ENCODE assay signal across 9 cellular contexts in genomic region chr9:134434896-134435506, GRCh38.
A peak's percentile ranks its signal among the peaks of the same experiment; 100 is the strongest.
DNase-seq lines count a peak whose midpoint lies in the region; ATAC-seq and TF ChIP-seq lines count a peak whose summit lies in the region.
"Had no signal": no experiment of that assay in that cellular context is flagged by ENCODE, and none has a peak within 500 bp of the region (broad histone marks: within the 10 kb centered on the region; RNA-seq: fewer than 3 reads in every experiment).

No MANE protein-coding gene starts in this region.

- H3K79me2 ChIP-seq in Karpas-422 (ENCODE audit: low read length) (no peaks in the 10 kb centered on the region), trophoblast cell (ENCODE audit: control insufficient read depth, insufficient read depth, low read length, poor library complexity) (no peaks in the 10 kb centered on the region)

- H3K27me3 ChIP-seq in adrenal gland (no peaks in the 10 kb centered on the region), Karpas-422 (ENCODE audit: low read length) (no peaks in the 10 kb centered on the region), trophoblast cell (ENCODE audit: insufficient read depth, low read length) (no peaks in the 10 kb centered on the region)
- H3K27me3 ChIP-seq: BLaER1 treated with 17β-estradiol and CSF1 and Interleukin-3, amounts not matched to agents 10 nM and 100 nM had no signal

- peak overlapping the region; percentile 26 to 91 (median 80) for H3K27ac ChIP-seq in adrenal gland
- no peak overlapping the region for H3K27ac ChIP-seq in Karpas-422 (ENCODE audit: low read length)
- H3K27ac ChIP-seq in trophoblast cell (ENCODE audit: low read depth, low read length): no peak overlapping the region

- H3K4me3 ChIP-seq in adrenal gland (peak overlapping the region in 1 of 4 donors; percentile 20), Karpas-422 (ENCODE audit: low read length) (no peak overlapping the region), trophoblast cell (ENCODE audit: low read depth, low read length) (no peak overlapping the region)
- H3K4me3 ChIP-seq: BLaER1 treated with 17β-estradiol and CSF1 and Interleukin-3, amounts not matched to agents 10 nM and 100 nM had no signal

- no peak overlapping the region for H2BK5ac ChIP-seq in trophoblast cell (ENCODE audit: low read depth, low read length, poor library complexity)

- no peak overlapping the region for H3K23ac ChIP-seq in trophoblast cell (ENCODE audit: low read length)

- peaks cover 23 to 70% of the 10 kb centered on the region in 2 donors for H3K4me1 ChIP-seq in adrenal gland (replicated peaks in 1 of 2)
- H3K4me1 ChIP-seq in Karpas-422 (ENCODE audit: low read length): no peaks in the 10 kb centered on the region
- no peaks in the 10 kb centered on the region for H3K4me1 ChIP-seq in trophoblast cell (ENCODE audit: control insufficient read depth in 1 of 2, insufficient read depth in 2 of 2, low read length in 2 of 2)

- no peak overlapping the region for H4K12ac ChIP-seq in trophoblast cell (ENCODE audit: low read depth, low read length)

- no peak overlapping the region for H4K91ac ChIP-seq in trophoblast cell (ENCODE audit: low read depth, low read length)

- H2AFZ ChIP-seq in Karpas-422 (ENCODE audit: low read length): no peak overlapping the region
- H2AFZ ChIP-seq in trophoblast cell (ENCODE audit: insufficient read depth, low read length, poor library complexity): no peak overlapping the region

- 0 out of 2 replicates have a peak, but pooled peaks cover 4% of the 10 kb centered on the region for H4K20me1 ChIP-seq in Karpas-422 (ENCODE audit: insufficient read depth, low read depth, low read length)

- no peaks in the 10 kb centered on the region for H3K79me1 ChIP-seq in trophoblast cell (ENCODE audit: low read length)

- no peak overlapping the region for H3K14ac ChIP-seq in trophoblast cell (ENCODE audit: low read length)

- intact Hi-C loops in adrenal gland (cut with DNase I): loop anchor here (5.0 to 10.0 kb wide), 4 partner anchors 50 to 380 kb away; partner anchors contain the start of gene RXRA (in 1 of the 2)
- intact Hi-C loops in Right ventricle myocardium superior (cut with DNase I): loop anchor here (5.0 to 10.0 kb wide), 2 partner anchors 60 to 103 kb away; no protein-coding TSS in a partner anchor

- no peaks in the 10 kb centered on the region for H3K9me2 ChIP-seq in Karpas-422 (replicated peaks; ENCODE audit: insufficient read depth, low read length)

- no peak overlapping the region for H2BK12ac ChIP-seq in trophoblast cell (ENCODE audit: low read length)

- H3K36me3 ChIP-seq in adrenal gland (replicated peaks in 1 of 2): peaks cover 0 to 51% of the 10 kb centered on the region in 2 donors
- H3K36me3 ChIP-seq in Karpas-422 (ENCODE audit: insufficient read depth, low read length): no peaks in the 10 kb centered on the region
- H3K36me3 ChIP-seq in trophoblast cell (ENCODE audit: control insufficient read depth in 1 of 2, insufficient read depth in 2 of 2, low read length in 2 of 2): peaks cover 46 to 48% of the 10 kb centered on the region in 2 experiments

- H4K8ac ChIP-seq in trophoblast cell (ENCODE audit: low read depth, low read length): no peak overlapping the region

- no peak overlapping the region for H3K4ac ChIP-seq in trophoblast cell (ENCODE audit: low read depth, low read length)

- no peak overlapping the region for H2AK5ac ChIP-seq in trophoblast cell (ENCODE audit: low read length)

- TF ChIP-seq CTCF in adrenal gland (IDR thresholded peaks at IDR 0.05): no peak

- H3K18ac ChIP-seq in trophoblast cell (ENCODE audit: low read length): no peak overlapping the region

- WGBS in adrenal gland, 4 donors: 0 to 7% (median 1%) methylated on average over 5 to 17 of the region's 17 CpGs
- WGBS in trophoblast cell (ENCODE audit: extremely low coverage, insufficient coverage, insufficient read length): no CpG with 5 or more reads among the region's 17 CpGs

- ATAC-seq in Right ventricle myocardium superior (ENCODE audit: poor library complexity): peak; percentile 87

- H3K9me3 ChIP-seq in adrenal gland (replicated peaks in 1 of 3) (no peaks in the 10 kb centered on the region), Karpas-422 (ENCODE audit: low read length) (no peaks in the 10 kb centered on the region), trophoblast cell (ENCODE audit: insufficient read depth, low read depth, low read length) (no peaks in the 10 kb centered on the region)
- H3K9me3 ChIP-seq: BLaER1 treated with 17β-estradiol and CSF1 and Interleukin-3, amounts not matched to agents 10 nM and 100 nM had no signal

- TF ChIP-seq POLR2A in adrenal gland (IDR thresholded peaks at IDR 0.05): no peak

- no peak overlapping the region for H2BK120ac ChIP-seq in trophoblast cell (ENCODE audit: insufficient read depth, low read length, poor library complexity)

- DNase-seq in A172 (ENCODE audit: low spot score): peak; percentile 95
- DNase-seq in LHCN-M2 (ENCODE audit: low read depth): peak; percentile 92
- peak; percentile 95 to 99 (median 98) for DNase-seq in adrenal gland
- peak; percentile 97 for DNase-seq in Right ventricle myocardium superior
- peak; percentile 77 for DNase-seq in pulmonary artery endothelial cell (ENCODE audit: low read depth, low spot score)
- no peak for DNase-seq in Karpas-422
- DNase-seq in trophoblast cell: no peak
- DNase-seq in activated CD8-positive, alpha-beta memory T cell treated with anti-CD3 and anti-CD28 coated beads, Interleukin-2, amount 50 U/mL, for 4 hours: no peak

- H3K4me2 ChIP-seq in Karpas-422 (ENCODE audit: low read depth, low read length, poor library complexity, severe bottlenecking) (no peak overlapping the region), trophoblast cell (ENCODE audit: low read length) (no peak overlapping the region)

- H3K9ac ChIP-seq in Karpas-422 (ENCODE audit: low read length): no peak overlapping the region
- no peak overlapping the region for H3K9ac ChIP-seq in trophoblast cell (ENCODE audit: low read length)

Comparison
In these comparisons a context has a peak if more than half of its experiments do, and no peak if none do; other contexts are left out.
1. DNase-seq: peak in A172 (single experiment), LHCN-M2 (single experiment), adrenal gland (7 of 7), Right ventricle myocardium superior (single experiment) and pulmonary artery endothelial cell (single experiment); none in Karpas-422 (single experiment), trophoblast cell (0 of 2) and activated CD8-positive, alpha-beta memory T cell treated with anti-CD3 and anti-CD28 coated beads, Interleukin-2, amount 50 U/mL, for 4 hours (single experiment).
2. H3K27ac ChIP-seq: peak in adrenal gland (5 of 5); none in Karpas-422 (single experiment) and trophoblast cell (single experiment).